Comparison of ENCODE assay signal across 16 cellular contexts in the genomic region with DNA sequence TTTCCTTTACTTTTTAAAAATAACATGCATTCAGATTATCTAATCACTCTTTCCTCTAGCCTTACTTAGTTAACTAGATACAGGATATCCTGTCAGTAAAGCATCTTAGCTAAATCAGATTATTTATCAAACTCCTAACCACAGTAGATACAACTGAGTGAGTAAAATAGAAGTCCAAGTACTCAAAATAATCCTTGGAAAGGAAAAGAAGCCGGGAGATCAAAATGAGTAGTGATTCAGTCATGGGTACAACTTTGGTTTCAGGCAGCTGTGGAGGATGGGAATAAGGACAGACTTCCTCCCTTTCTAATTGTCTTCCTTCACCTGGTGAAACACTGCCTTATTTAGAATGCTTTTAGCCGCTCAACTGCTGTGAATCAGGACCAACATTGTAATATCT. TPM values are rescaled to one million over a fixed set of nuclear protein-coding genes. Genes with fewer than 3 reads are reported as not detected.
DNase-seq lines count a peak whose midpoint lies in the region; ATAC-seq, FAIRE-seq and TF ChIP-seq lines count a peak whose summit lies in the region.
"Had no signal": no experiment of that assay in that cellular context is flagged by ENCODE, and none has a peak within 500 bp of the region (broad histone marks: within the 10 kb centered on the region; RNA-seq: fewer than 3 reads in every experiment).

No MANE protein-coding gene starts in this region.

- no peaks in the 10 kb centered on the region for H3K9me3 ChIP-seq in astrocyte (ENCODE audit: insufficient read depth, low read depth, low read length)
- no peaks in the 10 kb centered on the region for H3K9me3 ChIP-seq in BE2C
- H3K9me3 ChIP-seq: colonic mucosa, prostate gland had no signal

- H2AFZ ChIP-seq in astrocyte (ENCODE audit: low read depth, low read length): no peak overlapping the region

- H4K20me1 ChIP-seq in astrocyte (ENCODE audit: insufficient read depth, low read length): no peaks in the 10 kb centered on the region

- peaks cover 7% of the 10 kb centered on the region for H3K4me1 ChIP-seq in astrocyte (ENCODE audit: insufficient read depth, low read length)
- H3K4me1 ChIP-seq in BE2C: no peaks in the 10 kb centered on the region; the same call in 1 of the 2 replicates
- H3K4me1 ChIP-seq: colonic mucosa, prostate gland had no signal

- H3K4me1 Mint-ChIP-seq in activated CD4-positive, alpha-beta T cell treated with anti-CD3 and anti-CD28 coated beads, Interleukin-2, amount 10 ng/mL, durations not matched to agents 24 days and 14 days: peaks cover 28% of the 10 kb centered on the region
- H3K4me1 Mint-ChIP-seq in astrocyte (ENCODE audit: low read depth, unreplicated experiment): peaks cover 6% of the 10 kb centered on the region
- peaks cover 29 to 93% (median 83%) of the 10 kb centered on the region in 4 donors for H3K4me1 Mint-ChIP-seq in naive thymus-derived CD8-positive, alpha-beta T cell

- POLR2A ChIA-PET in naive thymus-derived CD8-positive, alpha-beta T cell (lab: Charles Lee): interaction anchor here (1.4 to 1.8 kb wide), 2 partner anchors 26 to 30 kb away, joined by 3 read pairs; a partner anchor contains a TSS

- peak overlapping the region; percentile 35 for H3K27ac Mint-ChIP-seq in activated CD4-positive, alpha-beta T cell treated with anti-CD3 and anti-CD28 coated beads, Interleukin-2, amount 10 ng/mL, durations not matched to agents 24 days and 14 days
- H3K27ac Mint-ChIP-seq in astrocyte (ENCODE audit: unreplicated experiment): no peak overlapping the region
- H3K27ac Mint-ChIP-seq in naive thymus-derived CD8-positive, alpha-beta T cell: peak overlapping the region; percentile 1 to 79 (median 44)
- H3K27ac Mint-ChIP-seq: HFFc6, type B pancreatic cell had no signal

- FAIRE-seq in astrocyte (lab: Jason Lieb, UNC): no peak
- FAIRE-seq: HTR-8/SVneo had no signal

- H3K4me3 ChIP-seq in astrocyte (ENCODE audit: insufficient read depth, low read depth, low read length) (no peak overlapping the region), BE2C (ENCODE audit: low read depth, low read length) (no peak overlapping the region)
- H3K4me3 ChIP-seq: colonic mucosa, prostate gland had no signal

- TF ChIP-seq CTCF in astrocyte (IDR thresholded peaks at IDR 0.05; ENCODE audit: insufficient read depth, low read depth, low read length) (no peak), BE2C (IDR thresholded peaks at IDR 0.05; ENCODE audit: low read depth, low read length) (no peak)

- H3K27ac ChIP-seq in astrocyte (ENCODE audit: low read depth, low read length): no peak overlapping the region
- H3K27ac ChIP-seq: colonic mucosa, prostate gland had no signal

- no peak overlapping the region for H3K9ac ChIP-seq in astrocyte (ENCODE audit: low read length)

- ATAC-seq in naive thymus-derived CD8-positive, alpha-beta T cell: peak; percentile 61 to 79
- ATAC-seq: Panc1 had no signal

- H3K79me2 ChIP-seq in astrocyte (ENCODE audit: insufficient read depth, low read length): no peaks in the 10 kb centered on the region

- H3K4me3 Mint-ChIP-seq in activated CD4-positive, alpha-beta T cell treated with anti-CD3 and anti-CD28 coated beads, Interleukin-2, amount 10 ng/mL, durations not matched to agents 24 days and 14 days: peak overlapping the region; percentile 16
- H3K4me3 Mint-ChIP-seq in astrocyte (ENCODE audit: unreplicated experiment): peak overlapping the region; percentile 42
- peak overlapping the region in 8 of 10 donors; percentile 8 to 67 (median 48) for H3K4me3 Mint-ChIP-seq in naive thymus-derived CD8-positive, alpha-beta T cell
- H3K4me3 Mint-ChIP-seq: HFFc6, type B pancreatic cell had no signal

- no peaks in the 10 kb centered on the region for H3K27me3 Mint-ChIP-seq in activated CD4-positive, alpha-beta T cell treated with anti-CD3 and anti-CD28 coated beads, Interleukin-2, amount 10 ng/mL, durations not matched to agents 24 days and 14 days
- H3K27me3 Mint-ChIP-seq in astrocyte (ENCODE audit: low read depth, unreplicated experiment): no peaks in the 10 kb centered on the region
- H3K27me3 Mint-ChIP-seq in naive thymus-derived CD8-positive, alpha-beta T cell: no peaks in the 10 kb centered on the region
- H3K27me3 Mint-ChIP-seq: type B pancreatic cell had no signal

- H3K4me2 ChIP-seq in astrocyte (ENCODE audit: low read length): peak overlapping the region; percentile 46

- H3K27me3 ChIP-seq in astrocyte (ENCODE audit: insufficient read depth, low read length) (no peaks in the 10 kb centered on the region), BE2C (no peaks in the 10 kb centered on the region)
- H3K27me3 ChIP-seq: colonic mucosa had no signal

- intact Hi-C loops in activated CD4-positive, alpha-beta T cell treated with anti-CD3 and anti-CD28 coated beads, Interleukin-2, amount 10 ng/mL, durations not matched to agents 24 days and 14 days (cut with micrococcal nuclease): loop anchor here (2.0 kb wide), 1 partner anchor 15 kb away; no protein-coding TSS in a partner anchor

- peaks cover 3% of the 10 kb centered on the region for H3K9me3 Mint-ChIP-seq in activated CD4-positive, alpha-beta T cell treated with anti-CD3 and anti-CD28 coated beads, Interleukin-2, amount 10 ng/mL, durations not matched to agents 24 days and 14 days
- H3K9me3 Mint-ChIP-seq in astrocyte (ENCODE audit: unreplicated experiment): no peaks in the 10 kb centered on the region
- no peaks in the 10 kb centered on the region for H3K9me3 Mint-ChIP-seq in naive thymus-derived CD8-positive, alpha-beta T cell
- H3K9me3 Mint-ChIP-seq: HFFc6 had no signal

- peaks cover 55% of the 10 kb centered on the region for H3K36me3 Mint-ChIP-seq in activated CD4-positive, alpha-beta T cell treated with anti-CD3 and anti-CD28 coated beads, Interleukin-2, amount 10 ng/mL, durations not matched to agents 24 days and 14 days (ENCODE audit: low read depth)
- peaks cover 2% of the 10 kb centered on the region for H3K36me3 Mint-ChIP-seq in astrocyte (ENCODE audit: low read depth, unreplicated experiment)
- H3K36me3 Mint-ChIP-seq in naive thymus-derived CD8-positive, alpha-beta T cell: peaks cover 4 to 38% (median 17%) of the 10 kb centered on the region in 3 donors

- H3K36me3 ChIP-seq in astrocyte (ENCODE audit: insufficient read depth, low read length) (no peaks in the 10 kb centered on the region), BE2C (no peaks in the 10 kb centered on the region)
- H3K36me3 ChIP-seq: colonic mucosa, prostate gland had no signal

- peak; percentile 49 for DNase-seq in activated CD4-positive, alpha-beta T cell treated with anti-CD3 and anti-CD28 coated beads, Interleukin-2, amount 10 ng/mL, durations not matched to agents 24 days and 14 days
- DNase-seq in activated CD4-positive, alpha-beta T cell treated with anti-CD3 and anti-CD28 coated beads, Interleukin-2, amount 50 U/mL, for 48 hours: no peak
- DNase-seq in NCI-H2081 (lab: John Stamatoyannopoulos, UW) (peak; percentile 31 to 83), astrocyte (ENCODE audit: low read depth) (peak; percentile 59), HPDE6-E6E7 (ENCODE audit: extremely low spot score) (no peak), BE2C (no peak)
- DNase-seq in naive thymus-derived CD8-positive, alpha-beta T cell: peak in 1 of 10 donors; percentile 11
- DNase-seq in effector CD8-positive, alpha-beta T cell (lab: John Stamatoyannopoulos, UW): no peak
- DNase-seq: colonic mucosa, HFFc6, mesendoderm, NCI-H510A had no signal

RNA-seq across cellular contexts. Expression of a gene that starts 29.4 kb away (rescaled TPM):
- total RNA-seq in activated CD4-positive, alpha-beta T cell treated with anti-CD3 and anti-CD28 coated beads, Interleukin-2, amount 10 ng/mL, durations not matched to agents 24 days and 14 days: 104 and 105 TPM in 2 replicates
- total RNA-seq in astrocyte: 7.3 and 8.1 TPM in 2 replicates
- total RNA-seq in naive thymus-derived CD8-positive, alpha-beta T cell: 10 to 100 TPM; 57.8 to 66.7 TPM
- 100 to 1,000 TPM; 115 to 172 (median 122) TPM for polyA plus RNA-seq in naive thymus-derived CD8-positive, alpha-beta T cell
- polyA plus RNA-seq in BE2C (2012; ENCODE audit: insufficient read depth, insufficient read length, low read depth): 50.1 TPM

Comparison
In these comparisons a context has a peak if more than half of its experiments do, and no peak if none do; other contexts are left out.
1. DNase-seq: peak in activated CD4-positive, alpha-beta T cell treated with anti-CD3 and anti-CD28 coated beads, Interleukin-2, amount 10 ng/mL, durations not matched to agents 24 days and 14 days (single experiment), NCI-H2081 (2 of 2) and astrocyte (single experiment); none in activated CD4-positive, alpha-beta T cell treated with anti-CD3 and anti-CD28 coated beads, Interleukin-2, amount 50 U/mL, for 48 hours (0 of 2), effector CD8-positive, alpha-beta T cell (single experiment), HPDE6-E6E7 (single experiment) and BE2C (single experiment).
2. Peak in every context shown above with its lines, with median percentiles within 50 percentile points of each other: H3K4me3 Mint-ChIP-seq.